ENCODE assay signal across 8 cellular contexts in the genomic region with DNA sequence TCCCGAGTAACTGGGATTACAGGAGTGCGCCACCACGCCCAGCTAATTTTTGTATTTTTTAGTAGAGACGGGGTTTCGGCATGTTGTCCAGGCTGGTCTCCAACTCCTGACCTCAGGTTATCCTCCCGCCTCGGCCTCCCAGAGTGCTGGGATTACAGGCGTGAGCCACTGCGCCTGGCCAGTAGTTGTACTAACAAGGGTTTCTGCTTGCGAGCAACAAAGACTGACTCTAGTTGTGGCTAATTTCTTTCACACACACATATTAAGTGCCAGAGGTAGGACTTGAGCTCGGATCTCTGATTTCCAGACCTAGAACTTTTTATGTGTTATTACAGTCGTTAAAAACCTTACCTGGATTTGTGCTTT. TPM values are rescaled to one million over a fixed set of nuclear protein-coding genes. Genes with fewer than 3 reads are reported as not detected.
A peak's percentile ranks its signal among the peaks of the same experiment; 100 is the strongest.
DNase-seq lines count a peak whose midpoint lies in the region; ATAC-seq lines count a peak whose summit lies in the region.

No MANE protein-coding gene starts in this region.

- H2AK5ac ChIP-seq in trophoblast cell (ENCODE audit: low read length): no peak overlapping the region

- H2BK5ac ChIP-seq in trophoblast cell (ENCODE audit: low read depth, low read length, poor library complexity): no peak overlapping the region

- no peak overlapping the region for H3K4ac ChIP-seq in trophoblast cell (ENCODE audit: low read depth, low read length)

- no peak overlapping the region for H4K91ac ChIP-seq in trophoblast cell (ENCODE audit: low read depth, low read length)

- peak overlapping the region; percentile 97 for H3K4me3 ChIP-seq in GM08714 (ENCODE audit: low read length)
- H3K4me3 ChIP-seq in SJSA1: peak overlapping the region; percentile 85
- peak overlapping the region; percentile 98 for H3K4me3 ChIP-seq in trophoblast cell (ENCODE audit: low read depth, low read length)

- H3K79me1 ChIP-seq in trophoblast cell (ENCODE audit: low read length): peaks cover 11% of the 10 kb centered on the region

- peak overlapping the region; percentile 81 for H3K4me2 ChIP-seq in trophoblast cell (ENCODE audit: low read length)

- no peak overlapping the region for H3K14ac ChIP-seq in trophoblast cell (ENCODE audit: low read length)

- H3K27ac ChIP-seq in SJSA1 (peak overlapping the region; percentile 1), trophoblast cell (ENCODE audit: low read depth, low read length) (peak overlapping the region; percentile 8)

- peak overlapping the region; percentile 42 for H3K9ac ChIP-seq in trophoblast cell (ENCODE audit: low read length)

- ATAC-seq in GM18858 (IDR thresholded peaks at IDR 0.05; ENCODE audit: unreplicated experiment) (no peak), HG02798 (IDR thresholded peaks at IDR 0.05; ENCODE audit: poor library complexity, unreplicated experiment) (no peak), GM18867 (IDR thresholded peaks at IDR 0.05; ENCODE audit: unreplicated experiment) (no peak)

- DNase-seq in SJSA1 (ENCODE audit: low read depth in 1 of 2, low spot score in 2 of 2) (no peak), fibroblast of peridontal ligament (ENCODE audit: extremely low read depth) (peak; percentile 44), trophoblast cell (no peak), hepatic stellate cell (ENCODE audit: low spot score) (no peak)

- H3K4me1 ChIP-seq in SJSA1 (replicated peaks): peaks cover 34% of the 10 kb centered on the region
- peaks cover 10 to 13% of the 10 kb centered on the region in 2 experiments for H3K4me1 ChIP-seq in trophoblast cell (ENCODE audit: control insufficient read depth in 1 of 2, insufficient read depth in 2 of 2, low read length in 2 of 2)

- no peak overlapping the region for H2BK120ac ChIP-seq in trophoblast cell (ENCODE audit: insufficient read depth, low read length, poor library complexity)

- no peak overlapping the region for H4K8ac ChIP-seq in trophoblast cell (ENCODE audit: low read depth, low read length)

- H3K79me2 ChIP-seq in trophoblast cell (ENCODE audit: control insufficient read depth, insufficient read depth, low read length, poor library complexity): peaks cover 4% of the 10 kb centered on the region

- peak overlapping the region; percentile 39 for H2AFZ ChIP-seq in trophoblast cell (ENCODE audit: insufficient read depth, low read length, poor library complexity)

- no CpG with 5 or more reads among the region's 12 CpGs for WGBS in trophoblast cell (ENCODE audit: extremely low coverage, insufficient coverage, insufficient read length)

- peak overlapping the region; percentile 24 for H4K12ac ChIP-seq in trophoblast cell (ENCODE audit: low read depth, low read length)

- H3K23ac ChIP-seq in trophoblast cell (ENCODE audit: low read length): no peak overlapping the region

- H3K9me3 ChIP-seq in SJSA1 (replicated peaks) (no peaks in the 10 kb centered on the region), trophoblast cell (ENCODE audit: insufficient read depth, low read depth, low read length) (no peaks in the 10 kb centered on the region)

- H3K18ac ChIP-seq in trophoblast cell (ENCODE audit: low read length): no peak overlapping the region

- H3K27me3 ChIP-seq in SJSA1 (replicated peaks): no peaks in the 10 kb centered on the region
- no peaks in the 10 kb centered on the region for H3K27me3 ChIP-seq in trophoblast cell (ENCODE audit: insufficient read depth, low read length)

- H3K36me3 ChIP-seq in SJSA1 (peaks cover 29% of the 10 kb centered on the region), trophoblast cell (ENCODE audit: control insufficient read depth in 1 of 2, insufficient read depth in 2 of 2, low read length in 2 of 2) (peaks cover 0 to 2% of the 10 kb centered on the region in 2 experiments)

- H2BK12ac ChIP-seq in trophoblast cell (ENCODE audit: low read length): peak overlapping the region; percentile 5

RNA-seq across cellular contexts. Expression of gene PCCA, which starts 0.6 kb away (rescaled TPM):
- 28.3 and 29.7 TPM in 2 replicates for total RNA-seq in SJSA1 (2014; rRNA removed; shearing (Covaris generic))
- 16.3 and 17.5 TPM in 2 replicates for polyA plus RNA-seq in trophoblast cell (2013)
